9 cellular contexts compared by ENCODE assay signal in the genomic region with DNA sequence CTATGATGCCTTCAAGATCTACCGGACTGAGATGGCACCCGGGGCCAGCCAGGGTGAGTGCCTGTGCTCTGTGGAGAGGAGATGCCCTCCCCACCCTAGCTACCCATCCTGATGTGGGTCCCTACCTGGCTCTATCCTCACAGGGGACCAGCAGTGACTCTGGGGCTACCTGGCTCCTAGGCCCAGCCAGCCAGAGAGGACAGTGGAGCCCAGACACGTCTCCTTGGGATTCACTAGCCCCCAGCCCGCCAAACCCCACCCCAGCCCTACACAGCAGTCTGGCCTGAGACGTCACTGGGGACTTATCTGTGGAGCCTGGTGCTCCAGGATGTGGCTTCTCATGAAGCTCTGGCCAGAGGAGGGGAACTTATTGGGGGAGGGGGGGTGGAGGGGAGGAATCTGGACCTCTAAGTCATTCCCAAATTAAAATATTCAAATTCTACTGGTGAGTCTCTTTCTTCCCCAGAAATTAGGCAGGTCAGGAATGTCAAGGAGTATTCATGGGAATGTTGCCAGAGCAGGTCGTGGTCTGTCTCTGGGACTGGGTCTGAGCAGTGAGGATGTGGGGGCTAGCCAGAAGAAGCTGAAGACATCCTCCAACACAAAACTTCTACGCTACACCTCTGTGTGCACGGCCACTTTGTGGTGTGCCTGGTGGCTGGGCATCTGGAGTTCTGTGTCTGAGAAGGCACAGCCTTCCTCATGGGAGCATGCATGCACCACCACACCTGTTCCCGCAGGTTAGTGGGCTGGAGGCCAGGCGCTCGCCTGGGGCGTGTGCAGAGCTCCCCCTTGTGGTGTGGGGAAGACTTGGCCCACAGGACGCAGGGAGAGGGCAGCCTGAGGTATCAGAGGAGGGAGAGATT. TPM values are rescaled to one million over a fixed set of nuclear protein-coding genes. Genes with fewer than 3 reads are reported as not detected.
DNase-seq lines count a peak whose midpoint lies in the region; ATAC-seq, FAIRE-seq and TF ChIP-seq lines count a peak whose summit lies in the region.
"Had no signal": no experiment of that assay in that cellular context is flagged by ENCODE, and none has a peak within 500 bp of the region (broad histone marks: within the 10 kb centered on the region; RNA-seq: fewer than 3 reads in every experiment).

No MANE protein-coding gene starts in this region.

- DNase-seq in ELR (ENCODE audit: low read depth): peak; percentile 33
- DNase-seq in T1000 (lab: John Stamatoyannopoulos, UW): peak; percentile 22
- peak; percentile 10 for DNase-seq in astrocyte of the spinal cord (ENCODE audit: low read depth, low spot score)
- peak; percentile 83 for DNase-seq in kidney
- DNase-seq in stimulated activated CD4-positive, alpha-beta T cell treated with anti-CD3 and anti-CD28 coated beads, Interleukin-4, amount 100 ng/mL, for 24 hours: peak; percentile 69

- H2AFZ ChIP-seq in Loucy (ENCODE audit: low read length): no peak overlapping the region

- no peaks in the 10 kb centered on the region for H3F3A ChIP-seq in Loucy (ENCODE audit: low read depth)

- H3K36me3 ChIP-seq in Loucy (ENCODE audit: insufficient read depth, low read length) (no peaks in the 10 kb centered on the region), kidney (ENCODE audit: control insufficient read depth in 1 of 2, insufficient read depth in 2 of 2, low read length in 2 of 2) (no peaks in the 10 kb centered on the region)

- ATAC-seq in HG02970 (IDR thresholded peaks at IDR 0.05; ENCODE audit: low FRiP score, unreplicated experiment) (no peak), HG03354 (IDR thresholded peaks at IDR 0.05; ENCODE audit: poor library complexity, severe bottlenecking, unreplicated experiment) (no peak)

- H3K27ac ChIP-seq in kidney (ENCODE audit: low read depth in 2 of 2, low read length in 2 of 2): no peak overlapping the region

- H3K4me3 ChIP-seq in Loucy (ENCODE audit: low read length, poor library complexity, severe bottlenecking): no peak overlapping the region
- H3K4me3 ChIP-seq in astrocyte of the spinal cord (ENCODE audit: low read depth, low read length): no peak overlapping the region
- H3K4me3 ChIP-seq in kidney (ENCODE audit: low read length in 2 of 2): no peak overlapping the region

- FAIRE-seq in kidney (lab: Jason Lieb, UNC): no peak
- FAIRE-seq: colon had no signal

- H3K4me2 ChIP-seq in Loucy (ENCODE audit: low read depth, low read length, poor library complexity, severe bottlenecking): no peak overlapping the region

- no peaks in the 10 kb centered on the region for H3K79me2 ChIP-seq in Loucy (ENCODE audit: insufficient read depth, low read length)

- TF ChIP-seq CTCF in Loucy (conservative IDR thresholded peaks at IDR 0.05; ENCODE audit: low read length) (peak; percentile 97), astrocyte of the spinal cord (IDR thresholded peaks at IDR 0.05; ENCODE audit: low read depth, low read length) (peak; percentile 96), kidney (IDR thresholded peaks at IDR 0.05; ENCODE audit: borderline replicate concordance, extremely low read depth, insufficient read depth) (peak; percentile 83)

- H3K9me3 ChIP-seq in Loucy (ENCODE audit: insufficient read depth, low read depth, low read length) (no peaks in the 10 kb centered on the region), kidney (ENCODE audit: control insufficient read depth in 1 of 2, low read length in 2 of 2) (no peaks in the 10 kb centered on the region)

- no peaks in the 10 kb centered on the region for H3K4me1 ChIP-seq in Loucy (ENCODE audit: insufficient read depth, low read length, poor library complexity, severe bottlenecking)
- no peaks in the 10 kb centered on the region for H3K4me1 ChIP-seq in kidney (ENCODE audit: control insufficient read depth in 1 of 2, insufficient read depth in 1 of 2, low read depth in 1 of 2, low read length in 2 of 2)

- H4K20me1 ChIP-seq in Loucy (ENCODE audit: insufficient read depth, low read length, poor library complexity, severe bottlenecking): no peaks in the 10 kb centered on the region

- in situ Hi-C loops in astrocyte of the spinal cord (cut with HindIII; ENCODE audit: low sequenced_read_pairs): no loop called here

- H3K9ac ChIP-seq in Loucy (ENCODE audit: low read depth, low read length, poor library complexity, severe bottlenecking) (no peak overlapping the region), kidney (ENCODE audit: low read length in 2 of 2) (no peak overlapping the region)

- no peaks in the 10 kb centered on the region for H3K27me3 ChIP-seq in Loucy (ENCODE audit: insufficient read depth, low read length, poor library complexity, severe bottlenecking)

- intact Hi-C loops in kidney (cut with DNase I): no loop called here

- no peaks in the 10 kb centered on the region for H3K9me2 ChIP-seq in Loucy (replicated peaks; ENCODE audit: low read depth, low read length)

RNA-seq across cellular contexts. Expression of a gene that starts 2.7 kb away (rescaled TPM):
- total RNA-seq in kidney: 0.54 TPM
- 1.1 TPM for polyA plus RNA-seq in kidney (ENCODE audit: insufficient read depth, low read depth, low replicate concordance)

RNA-seq across cellular contexts. Expression of a gene that starts 7.0 kb away (rescaled TPM):
- not detected for total RNA-seq in kidney
- not detected for polyA plus RNA-seq in kidney (ENCODE audit: insufficient read depth, low read depth, low replicate concordance)

RNA-seq across cellular contexts. Expression of a gene that starts 14.6 kb away (rescaled TPM):
- 5.5 TPM for total RNA-seq in kidney
- 5.6 TPM for polyA plus RNA-seq in kidney (ENCODE audit: insufficient read depth, low read depth, low replicate concordance)

RNA-seq across cellular contexts. Expression of a gene that starts 26.9 kb away (rescaled TPM):
- total RNA-seq in kidney: 35.3 TPM
- polyA plus RNA-seq in kidney (ENCODE audit: insufficient read depth, low read depth, low replicate concordance): 61.2 TPM

RNA-seq across cellular contexts. Expression of a gene that starts 28.5 kb away (rescaled TPM):
- total RNA-seq in kidney: 0.03 TPM
- polyA plus RNA-seq in kidney (ENCODE audit: insufficient read depth, low read depth, low replicate concordance): 0.13 TPM

Comparison
In these comparisons a context has a peak if more than half of its experiments do, and no peak if none do; other contexts are left out.
1. DNase-seq: peak in every context shown above with its lines; median percentile 83 in kidney; 69 in stimulated activated CD4-positive, alpha-beta T cell treated with anti-CD3 and anti-CD28 coated beads, Interleukin-4, amount 100 ng/mL, for 24 hours; 33 in ELR; 22 in T1000; 10 in astrocyte of the spinal cord.